Comparison of ENCODE assay signal across 20 cellular contexts in the genomic region with DNA sequence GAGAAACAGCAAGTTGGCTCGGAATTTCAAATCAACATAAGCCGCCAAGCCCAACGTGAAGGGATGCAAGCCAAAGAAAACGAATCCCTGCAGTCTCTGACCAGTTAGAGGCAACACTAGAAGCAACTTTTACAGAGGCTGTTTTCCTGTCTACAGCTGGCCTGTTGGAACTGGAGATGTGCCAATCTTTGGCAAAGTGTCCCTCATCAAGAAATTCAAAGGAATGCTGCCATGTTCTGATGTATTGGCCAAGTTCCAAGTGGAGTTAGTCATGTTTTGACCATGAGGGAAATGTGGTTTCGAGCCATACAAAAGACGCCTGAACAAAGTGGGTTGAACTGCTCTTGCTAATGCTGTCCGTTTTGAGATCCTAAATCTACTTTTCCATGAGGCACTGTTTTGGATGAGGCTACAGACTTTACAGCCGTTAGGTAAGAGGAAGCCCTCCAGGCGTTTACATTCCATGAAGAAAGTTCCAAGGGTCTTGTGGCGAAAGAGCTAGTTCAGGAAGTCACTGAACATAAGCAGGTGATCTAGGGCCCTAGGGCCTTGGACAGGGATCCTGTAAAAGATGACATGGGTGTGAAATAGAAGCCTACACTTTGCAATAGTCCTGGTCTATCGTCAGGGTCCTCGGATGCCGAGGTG.
DNase-seq lines count a peak whose midpoint lies in the region; ATAC-seq and TF ChIP-seq lines count a peak whose summit lies in the region.
"Had no signal": no experiment of that assay in that cellular context is flagged by ENCODE, and none has a peak within 500 bp of the region (broad histone marks: within the 10 kb centered on the region; RNA-seq: fewer than 3 reads in every experiment).

No MANE protein-coding gene starts in this region.

- TF ChIP-seq CTCF in fibroblast of mammary gland (conservative IDR thresholded peaks at IDR 0.05; ENCODE audit: control insufficient read depth, insufficient read depth, low read depth, low read length) (no peak), HFFc6 (IDR thresholded peaks at IDR 0.05) (no peak)

- no peak overlapping the region for H3K4me3 Mint-ChIP-seq in T-helper 17 cell
- no peak overlapping the region for H3K4me3 Mint-ChIP-seq in HFFc6
- H3K4me3 Mint-ChIP-seq: activated CD4-positive, alpha-beta T cell treated with anti-CD3 and anti-CD28 coated beads for 36 hours; CD4-positive, alpha-beta memory T cell; nephron; T-helper 1 cell treated with Interleukin-12 subunit alpha and Interleukin-12 subunit beta and Interleukin-4 antibody, amounts not matched to agents 30 μg/mL and 1 μg/mL, for 36 hours had no signal

- H3K27me3 Mint-ChIP-seq in T-helper 17 cell = peaks cover 52% of the 10 kb centered on the region
- peaks cover 9% of the 10 kb centered on the region for H3K27me3 Mint-ChIP-seq in HFFc6 (ENCODE audit: insufficient read depth)

- no peaks in the 10 kb centered on the region for H3K9me3 ChIP-seq in T-helper 17 cell (ENCODE audit: control insufficient read depth, low read length, poor library complexity, severe bottlenecking)
- H3K9me3 ChIP-seq: gastrocnemius medialis, suprapubic skin had no signal

- peak; percentile 37 for DNase-seq in EL
- DNase-seq in NCI-H446 (lab: John Stamatoyannopoulos, UW) = peak; percentile 60 to 94
- peak; percentile 46 for DNase-seq in fibroblast of mammary gland (ENCODE audit: low read depth)
- DNase-seq in sciatic nerve (ENCODE audit: low spot score) = no peak
- no peak for DNase-seq in T-helper 17 cell
- DNase-seq in germinal center (ENCODE audit: low spot score) = no peak
- DNase-seq in HFFc6 = no peak
- DNase-seq in NCI-H1694 (lab: John Stamatoyannopoulos, UW) = no peak
- DNase-seq: activated CD4-positive, alpha-beta T cell treated with anti-CD3 and anti-CD28 coated beads for 36 hours; activated T-cell treated with anti-CD3 and anti-CD28 coated beads, Interleukin-2, amount 50 U/mL, for 48 hours; CD4-positive, alpha-beta memory T cell; dorsolateral prefrontal cortex; gastrocnemius medialis; left colon; NCI-H345; OCI-M1 had no signal

- H3K27ac Mint-ChIP-seq in T-helper 17 cell (no peak overlapping the region), HFFc6 (no peak overlapping the region)
- H3K27ac Mint-ChIP-seq: activated CD4-positive, alpha-beta T cell treated with anti-CD3 and anti-CD28 coated beads for 36 hours; CD4-positive, alpha-beta memory T cell; nephron; T-helper 1 cell treated with Interleukin-12 subunit alpha and Interleukin-12 subunit beta and Interleukin-4 antibody, amounts not matched to agents 30 μg/mL and 1 μg/mL, for 36 hours had no signal

- intact Hi-C loops in sciatic nerve (cut with DNase I) = no loop called here

- H3K36me3 Mint-ChIP-seq in T-helper 17 cell (ENCODE audit: low read depth) (no peaks in the 10 kb centered on the region), HFFc6 (ENCODE audit: low read depth) (no peaks in the 10 kb centered on the region)
- H3K36me3 Mint-ChIP-seq: CD4-positive, alpha-beta memory T cell had no signal

- H3K9me3 Mint-ChIP-seq in HFFc6 = no peaks in the 10 kb centered on the region
- H3K9me3 Mint-ChIP-seq: CD4-positive, alpha-beta memory T cell; nephron; T-helper 1 cell treated with Interleukin-12 subunit alpha and Interleukin-12 subunit beta and Interleukin-4 antibody, amounts not matched to agents 30 μg/mL and 1 μg/mL, for 36 hours had no signal

- peak; percentile 90 for ATAC-seq in sciatic nerve
- ATAC-seq in T-helper 17 cell = no peak
- ATAC-seq: activated CD4-positive, alpha-beta T cell treated with anti-CD3 and anti-CD28 coated beads for 36 hours; gastrocnemius medialis; left colon had no signal

- no peak overlapping the region for H3K4me3 ChIP-seq in fibroblast of mammary gland (ENCODE audit: control insufficient read depth, low read depth, low read length)
- H3K4me3 ChIP-seq: dorsolateral prefrontal cortex, gastrocnemius medialis, smooth muscle cell, suprapubic skin had no signal

- H3K4me1 Mint-ChIP-seq in T-helper 17 cell (no peaks in the 10 kb centered on the region), HFFc6 (ENCODE audit: low read depth) (no peaks in the 10 kb centered on the region)
- H3K4me1 Mint-ChIP-seq: activated CD4-positive, alpha-beta T cell treated with anti-CD3 and anti-CD28 coated beads for 36 hours had no signal

Comparison
In these comparisons a context has a peak if more than half of its experiments do, and no peak if none do; other contexts are left out.
1. DNase-seq: peak in EL (single experiment), NCI-H446 (2 of 2) and fibroblast of mammary gland (single experiment); none in sciatic nerve (single experiment), T-helper 17 cell (0 of 3), germinal center (single experiment), HFFc6 (single experiment) and NCI-H1694 (single experiment).